In the genomic region with DNA sequence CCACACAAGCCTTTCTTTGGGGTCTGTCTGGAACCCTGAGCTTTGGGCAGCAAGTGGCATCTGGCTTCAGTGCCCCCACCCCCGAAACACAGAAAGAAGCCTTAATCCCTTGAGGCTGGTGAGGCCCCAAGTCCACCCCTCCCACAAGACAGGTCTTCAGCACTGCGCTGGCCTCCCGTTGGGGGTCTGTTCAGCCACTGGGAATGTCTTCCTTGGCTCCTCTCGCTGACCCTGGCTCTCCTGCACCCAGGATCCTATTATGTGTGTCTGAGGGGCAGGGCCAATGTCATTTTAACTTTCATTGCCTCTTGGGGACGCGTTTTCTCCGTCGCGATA, we compare ENCODE assay signal across 8 cellular contexts. TPM values are rescaled to one million over a fixed set of nuclear protein-coding genes. Genes with fewer than 3 reads are reported as not detected.
A peak's percentile ranks its signal among the peaks of the same experiment; 100 is the strongest.
DNase-seq lines count a peak whose midpoint lies in the region; ATAC-seq and TF ChIP-seq lines count a peak whose summit lies in the region.

No MANE protein-coding gene starts in this region.

- H3K27me3 ChIP-seq in left lung (peaks cover 0 to 17% of the 10 kb centered on the region in 2 donors), subcutaneous abdominal adipose tissue (ENCODE audit: control insufficient read depth in 5 of 5, insufficient read depth in 4 of 5, low read length in 5 of 5) (no peaks in the 10 kb centered on the region)

- H3K9me3 ChIP-seq in left lung (no peaks in the 10 kb centered on the region), subcutaneous abdominal adipose tissue (ENCODE audit: control insufficient read depth in 5 of 5, low read length in 5 of 5) (no peaks in the 10 kb centered on the region)

- H3K4me1 Mint-ChIP-seq in activated CD4-positive, alpha-beta T cell treated with anti-CD3 and anti-CD28 coated beads, Interleukin-2, amount 10 ng/mL, durations not matched to agents 24 days and 14 days, result peaks cover 25% of the 10 kb centered on the region
- peaks cover 37% of the 10 kb centered on the region for H3K4me1 Mint-ChIP-seq in activated naive CD8-positive, alpha-beta T cell treated with anti-CD3 and anti-CD28 coated beads, Interleukin-2, amount 50 U/mL, for 24 hours

- DNase-seq in activated CD4-positive, alpha-beta T cell treated with anti-CD3 and anti-CD28 coated beads, Interleukin-2, amount 10 ng/mL, durations not matched to agents 24 days and 14 days, result no peak
- no peak for DNase-seq in activated CD4-positive, alpha-beta T cell treated with anti-CD3 and anti-CD28 coated beads for 48 hours
- no peak for DNase-seq in activated naive CD8-positive, alpha-beta T cell treated with anti-CD3 and anti-CD28 coated beads, Interleukin-2, amount 50 U/mL, for 24 hours
- no peak for DNase-seq in left lung
- DNase-seq in NCI-H2081 treated with DMSO at 0.1 percent for 48 hours (lab: John Stamatoyannopoulos, UW), result no peak
- DNase-seq in left lobe of liver (ENCODE audit: low spot score), result no peak

- H3K4me3 ChIP-seq in left lung (peak overlapping the region; percentile 28 to 41), subcutaneous abdominal adipose tissue (ENCODE audit: low read depth in 1 of 5, low read length in 5 of 5) (peak overlapping the region; percentile 52 to 69 (median 67))

- H3K27ac Mint-ChIP-seq in activated CD4-positive, alpha-beta T cell treated with anti-CD3 and anti-CD28 coated beads, Interleukin-2, amount 10 ng/mL, durations not matched to agents 24 days and 14 days, result peak overlapping the region; percentile 34
- no peak overlapping the region for H3K27ac Mint-ChIP-seq in activated naive CD8-positive, alpha-beta T cell treated with anti-CD3 and anti-CD28 coated beads, Interleukin-2, amount 50 U/mL, for 24 hours

- intact Hi-C loops in activated CD4-positive, alpha-beta T cell treated with anti-CD3 and anti-CD28 coated beads, Interleukin-2, amount 10 ng/mL, durations not matched to agents 24 days and 14 days (cut with micrococcal nuclease), result loop anchor here (2.0 to 5.0 kb wide), 3 partner anchors 35 to 110 kb away; no protein-coding TSS in a partner anchor
- intact Hi-C loops in left lung (cut with DNase I), result no loop called here

- H3K4me1 ChIP-seq in left lung (peaks cover 8 to 23% of the 10 kb centered on the region in 2 donors), subcutaneous abdominal adipose tissue (ENCODE audit: control insufficient read depth in 5 of 5, insufficient read depth in 5 of 5, low read length in 5 of 5) (peaks cover 0 to 27% (median 21%) of the 10 kb centered on the region in 5 donors)

- no peaks in the 10 kb centered on the region for H3K27me3 Mint-ChIP-seq in activated CD4-positive, alpha-beta T cell treated with anti-CD3 and anti-CD28 coated beads, Interleukin-2, amount 10 ng/mL, durations not matched to agents 24 days and 14 days
- peaks cover 11% of the 10 kb centered on the region for H3K27me3 Mint-ChIP-seq in activated naive CD8-positive, alpha-beta T cell treated with anti-CD3 and anti-CD28 coated beads, Interleukin-2, amount 50 U/mL, for 24 hours

- no peak for TF ChIP-seq CTCF in left lung (IDR thresholded peaks at IDR 0.05)

- no peak for ATAC-seq in activated naive CD8-positive, alpha-beta T cell treated with anti-CD3 and anti-CD28 coated beads, Interleukin-2, amount 50 U/mL, for 24 hours
- ATAC-seq in left lung, result no peak
- ATAC-seq in GM18858 (IDR thresholded peaks at IDR 0.05; ENCODE audit: unreplicated experiment), result no peak
- ATAC-seq in left lobe of liver, result no peak

- peak overlapping the region; percentile 17 to 69 (median 64) for H3K9ac ChIP-seq in subcutaneous abdominal adipose tissue (ENCODE audit: low read length in 5 of 5)

- peak overlapping the region; percentile 87 for H3K4me3 Mint-ChIP-seq in activated CD4-positive, alpha-beta T cell treated with anti-CD3 and anti-CD28 coated beads, Interleukin-2, amount 10 ng/mL, durations not matched to agents 24 days and 14 days
- peak overlapping the region; percentile 79 for H3K4me3 Mint-ChIP-seq in activated naive CD8-positive, alpha-beta T cell treated with anti-CD3 and anti-CD28 coated beads, Interleukin-2, amount 50 U/mL, for 24 hours

- H3K36me3 ChIP-seq in left lung (peaks cover 0 to 21% of the 10 kb centered on the region in 2 donors), subcutaneous abdominal adipose tissue (ENCODE audit: control insufficient read depth in 5 of 5, insufficient read depth in 5 of 5, low read length in 5 of 5) (peaks cover 0 to 18% (median 16%) of the 10 kb centered on the region in 5 donors)

- no peaks in the 10 kb centered on the region for H3K9me3 Mint-ChIP-seq in activated CD4-positive, alpha-beta T cell treated with anti-CD3 and anti-CD28 coated beads, Interleukin-2, amount 10 ng/mL, durations not matched to agents 24 days and 14 days
- no peaks in the 10 kb centered on the region for H3K9me3 Mint-ChIP-seq in activated naive CD8-positive, alpha-beta T cell treated with anti-CD3 and anti-CD28 coated beads, Interleukin-2, amount 50 U/mL, for 24 hours

- H3K36me3 Mint-ChIP-seq in activated CD4-positive, alpha-beta T cell treated with anti-CD3 and anti-CD28 coated beads, Interleukin-2, amount 10 ng/mL, durations not matched to agents 24 days and 14 days (ENCODE audit: low read depth), result peaks cover 23% of the 10 kb centered on the region
- H3K36me3 Mint-ChIP-seq in activated naive CD8-positive, alpha-beta T cell treated with anti-CD3 and anti-CD28 coated beads, Interleukin-2, amount 50 U/mL, for 24 hours (ENCODE audit: low read depth), result peaks cover 15% of the 10 kb centered on the region

- H3K27ac ChIP-seq in left lung (peak overlapping the region in 1 of 2 donors; percentile 75), subcutaneous abdominal adipose tissue (ENCODE audit: low read depth, low read length) (no peak overlapping the region)

RNA-seq across cellular contexts. Expression of a gene that starts 26.9 kb away (rescaled TPM):
- 49.4 and 49.6 TPM in 2 replicates for total RNA-seq in activated CD4-positive, alpha-beta T cell treated with anti-CD3 and anti-CD28 coated beads, Interleukin-2, amount 10 ng/mL, durations not matched to agents 24 days and 14 days
- total RNA-seq in left lung (10 to 100 TPM; 35.2 to 36.6 TPM), left lobe of liver (4.4 TPM)

RNA-seq across cellular contexts. Expression of a gene that starts 31.3 kb away (rescaled TPM):
- total RNA-seq in activated CD4-positive, alpha-beta T cell treated with anti-CD3 and anti-CD28 coated beads, Interleukin-2, amount 10 ng/mL, durations not matched to agents 24 days and 14 days, result not detected in 2 replicates
- total RNA-seq in left lung (under 1 TPM; 0.20 to 0.34 TPM), left lobe of liver (not detected)

RNA-seq across cellular contexts. Expression of a gene that starts 52.9 kb away (rescaled TPM):
- 3.0 and 3.3 TPM in 2 replicates for total RNA-seq in activated CD4-positive, alpha-beta T cell treated with anti-CD3 and anti-CD28 coated beads, Interleukin-2, amount 10 ng/mL, durations not matched to agents 24 days and 14 days
- total RNA-seq in left lung (10 to 100 TPM; 45.0 to 65.3 TPM), left lobe of liver (171 TPM)

Comparison
In these comparisons a context has a peak if more than half of its experiments do, and no peak if none do; other contexts are left out.
1. RNA of a gene that starts 52.9 kb away (total RNA-seq): 171 TPM in left lobe of liver (single experiment) and 45.0 to 65.3 TPM in left lung; 3.0 to 3.3 TPM in activated CD4-positive, alpha-beta T cell treated with anti-CD3 and anti-CD28 coated beads, Interleukin-2, amount 10 ng/mL, durations not matched to agents 24 days and 14 days; every median in the first group is over 10 times any median in the second.